In genomic region chr16:57786632-57787518, GRCh38 we compare ENCODE assay signal across 12 cellular contexts. TPM values are rescaled to one million over a fixed set of nuclear protein-coding genes. Genes with fewer than 3 reads are reported as not detected.
DNase-seq lines count a peak whose midpoint lies in the region; ATAC-seq and TF ChIP-seq lines count a peak whose summit lies in the region.
"Had no signal": no experiment of that assay in that cellular context is flagged by ENCODE, and none has a peak within 500 bp of the region (broad histone marks: within the 10 kb centered on the region; RNA-seq: fewer than 3 reads in every experiment).

No MANE protein-coding gene starts in this region.

- TF ChIP-seq RAD21 in liver (IDR thresholded peaks at IDR 0.05) = peak in 1 of 2 donors; percentile 4

- H3K4me1 ChIP-seq in fibroblast of lung (ENCODE audit: control insufficient read depth, extremely low read depth, insufficient read depth, low read length) (peaks cover 10% of the 10 kb centered on the region), liver (ENCODE audit: control insufficient read depth in 4 of 4, insufficient read depth in 4 of 4, low read length in 3 of 4) (peaks cover 5 to 39% (median 36%) of the 10 kb centered on the region in 4 donors)

- no peak for TF ChIP-seq CTCF in HFFc6 (IDR thresholded peaks at IDR 0.05)
- no peak for TF ChIP-seq CTCF in fibroblast of lung (conservative IDR thresholded peaks at IDR 0.05 in 1 of 2, IDR thresholded peaks at IDR 0.05 in 1 of 2; ENCODE audit: low read depth in 1 of 2, low read length in 2 of 2)
- no peak for TF ChIP-seq CTCF in liver (IDR thresholded peaks at IDR 0.05; ENCODE audit: low read depth, low read length, missing input control)

- peak overlapping the region; percentile 17 for H3K4me2 ChIP-seq in fibroblast of lung (ENCODE audit: extremely low read depth, insufficient read depth, low read length)
- H3K4me2 ChIP-seq: BLaER1 treated with 17β-estradiol and CSF1 and Interleukin-3, amounts not matched to agents 10 nM and 100 nM; smooth muscle cell had no signal

- H3K79me2 ChIP-seq in fibroblast of lung (ENCODE audit: control insufficient read depth, insufficient read depth, low read length) = no peaks in the 10 kb centered on the region

- H3K27me3 Mint-ChIP-seq in HFFc6 (ENCODE audit: insufficient read depth) = no peaks in the 10 kb centered on the region; the same call in 1 of the 2 replicates
- H3K27me3 Mint-ChIP-seq in activated naive CD8-positive, alpha-beta T cell treated with anti-CD3 and anti-CD28 coated beads for 36 hours = no peaks in the 10 kb centered on the region

- 80% methylated on average over 26 of the region's 26 CpGs for WGBS in liver

- no peaks in the 10 kb centered on the region for H4K20me1 ChIP-seq in fibroblast of lung (ENCODE audit: control insufficient read depth, extremely low read depth, insufficient read depth, low read length)

- H3K4me3 ChIP-seq in fibroblast of lung (replicated peaks in 1 of 4; ENCODE audit: control extremely low read depth in 1 of 4, insufficient read depth in 1 of 4, low read depth in 3 of 4, low read length in 4 of 4) (no peak overlapping the region), liver (ENCODE audit: low read depth in 1 of 3, low read length in 3 of 3) (no peak overlapping the region)
- H3K4me3 ChIP-seq: BLaER1 treated with 17β-estradiol and CSF1 and Interleukin-3, amounts not matched to agents 10 nM and 100 nM; SK-N-MC; smooth muscle cell had no signal

- H3K27ac ChIP-seq in fibroblast of lung (ENCODE audit: insufficient read depth, low read length) (peak overlapping the region; percentile 26), liver (ENCODE audit: low read depth in 1 of 2, low read length in 2 of 2) (peak overlapping the region; percentile 32 to 52)
- H3K27ac ChIP-seq: BLaER1 treated with 17β-estradiol and CSF1 and Interleukin-3, amounts not matched to agents 10 nM and 100 nM; SK-N-MC had no signal

- H3K4me3 Mint-ChIP-seq in HFFc6 = no peak overlapping the region
- no peak overlapping the region for H3K4me3 Mint-ChIP-seq in activated naive CD8-positive, alpha-beta T cell treated with anti-CD3 and anti-CD28 coated beads for 36 hours

- H3K9me3 ChIP-seq in fibroblast of lung (ENCODE audit: control insufficient read depth, insufficient read depth, low read depth, low read length) (no peaks in the 10 kb centered on the region), liver (ENCODE audit: control insufficient read depth in 4 of 4, low read length in 3 of 4) (no peaks in the 10 kb centered on the region)
- H3K9me3 ChIP-seq: BLaER1 treated with 17β-estradiol and CSF1 and Interleukin-3, amounts not matched to agents 10 nM and 100 nM had no signal

- DNase-seq in HFFc6 (no peak), fibroblast of lung (ENCODE audit: low read depth in 2 of 2) (peak in 1 of 2 donors; percentile 91), superior temporal gyrus (ENCODE audit: extremely low spot score) (peak; percentile 71), A172 (ENCODE audit: low spot score) (no peak), OCI-M1 (lab: John Stamatoyannopoulos, UW) (no peak)
- DNase-seq in activated naive CD8-positive, alpha-beta T cell treated with anti-CD3 and anti-CD28 coated beads for 36 hours = no peak
- DNase-seq: NCI-H1694 treated with DMSO at 0.1 percent for 48 hours had no signal

- ATAC-seq in HG02571 (IDR thresholded peaks at IDR 0.05; ENCODE audit: unreplicated experiment) = no peak

- H3K27me3 ChIP-seq in fibroblast of lung (ENCODE audit: control insufficient read depth, insufficient read depth, low read length) = no peaks in the 10 kb centered on the region
- no peaks in the 10 kb centered on the region for H3K27me3 ChIP-seq in liver (ENCODE audit: control insufficient read depth in 4 of 4, insufficient read depth in 4 of 4, low read length in 3 of 4)
- H3K27me3 ChIP-seq: BLaER1 treated with 17β-estradiol and CSF1 and Interleukin-3, amounts not matched to agents 10 nM and 100 nM had no signal

- peak overlapping the region; percentile 75 for H3K27ac Mint-ChIP-seq in HFFc6
- no peak overlapping the region for H3K27ac Mint-ChIP-seq in activated naive CD8-positive, alpha-beta T cell treated with anti-CD3 and anti-CD28 coated beads for 36 hours

- H3K36me3 Mint-ChIP-seq in HFFc6 (ENCODE audit: low read depth) = peaks cover 23% of the 10 kb centered on the region
- no peaks in the 10 kb centered on the region for H3K36me3 Mint-ChIP-seq in activated naive CD8-positive, alpha-beta T cell treated with anti-CD3 and anti-CD28 coated beads for 36 hours

- no peak overlapping the region for H2AFZ ChIP-seq in fibroblast of lung (ENCODE audit: low read length)

- H3K36me3 ChIP-seq in fibroblast of lung (ENCODE audit: control insufficient read depth, insufficient read depth, low read length) = peaks cover 13% of the 10 kb centered on the region
- H3K36me3 ChIP-seq in liver (ENCODE audit: control insufficient read depth in 4 of 4, insufficient read depth in 3 of 4, low read depth in 1 of 4, low read length in 3 of 4) = peaks cover 3 to 40% (median 12%) of the 10 kb centered on the region in 4 donors

- H3K9me3 Mint-ChIP-seq in HFFc6 = no peaks in the 10 kb centered on the region
- no peaks in the 10 kb centered on the region for H3K9me3 Mint-ChIP-seq in activated naive CD8-positive, alpha-beta T cell treated with anti-CD3 and anti-CD28 coated beads for 36 hours

- H3K9ac ChIP-seq in fibroblast of lung (ENCODE audit: insufficient read depth, low read length) (no peak overlapping the region), liver (ENCODE audit: low read depth in 1 of 2, low read length in 2 of 2) (no peak overlapping the region)
- H3K9ac ChIP-seq: BLaER1 treated with 17β-estradiol and CSF1 and Interleukin-3, amounts not matched to agents 10 nM and 100 nM had no signal

- peaks cover 23% of the 10 kb centered on the region for H3K4me1 Mint-ChIP-seq in HFFc6 (ENCODE audit: low read depth)
- no peaks in the 10 kb centered on the region for H3K4me1 Mint-ChIP-seq in activated naive CD8-positive, alpha-beta T cell treated with anti-CD3 and anti-CD28 coated beads for 36 hours

TF ChIP-seq in liver, 16 proteins besides CTCF, POLR2A, EP300 and RAD21:
- TF ChIP-seq ZBTB33 (IDR thresholded peaks at IDR 0.05) = no peak
- no peak for TF ChIP-seq SP1 (IDR thresholded peaks at IDR 0.05)
- TF ChIP-seq MAX (IDR thresholded peaks at IDR 0.05) = no peak
- no peak for TF ChIP-seq NR2F2 (IDR thresholded peaks at IDR 0.05)
- TF ChIP-seq GABPA (IDR thresholded peaks at IDR 0.05 in 1 of 2, conservative IDR thresholded peaks at IDR 0.05 in 1 of 2) = no peak
- TF ChIP-seq RXRA (IDR thresholded peaks at IDR 0.05) = no peak
- TF ChIP-seq JUND (IDR thresholded peaks at IDR 0.05) = no peak
- TF ChIP-seq HNF4G (IDR thresholded peaks at IDR 0.05) = no peak

RNA-seq across cellular contexts. Expression of gene KIFC3, which starts 15.4 kb away (rescaled TPM):
- total RNA-seq in HFFc6 (2021; fragmentation: NEBNext Ultra II Directional; extraction: Animal tissue kit (Norgen Biotek cat#: 25700)) = 10 to 100 TPM; 51.8 to 81.5 (median 72.7) TPM
- total RNA-seq in fibroblast of lung (30.3 and 44.9 TPM in 2 replicates), liver (100 to 1,000 TPM in 1 of 2 donors, 10 to 100 TPM in 1; 22.2 to 103 TPM)
- polyA plus RNA-seq in fibroblast of lung (13.8 and 17.8 TPM in 2 replicates), liver (10 to 100 TPM; 16.5 to 32.7 TPM)
- polyA plus RNA-seq in fibroblast of lung (2012) = 20.3 and 31.8 TPM in 2 replicates
- 41.5 and 58.1 TPM in 2 replicates for polyA minus RNA-seq in fibroblast of lung (ENCODE audit: low replicate concordance)
- 77.9 and 90.4 TPM in 2 replicates for total RNA-seq in A172 (2014; rRNA removed; shearing (Covaris generic))
- total RNA-seq in activated naive CD8-positive, alpha-beta T cell treated with anti-CD3 and anti-CD28 coated beads for 36 hours = 1 to 10 TPM; 1.2 to 1.3 TPM

RNA-seq across cellular contexts. Expression of gene KATNB1, which starts 51.3 kb away (rescaled TPM):
- total RNA-seq in HFFc6 (2021; fragmentation: NEBNext Ultra II Directional; extraction: Animal tissue kit (Norgen Biotek cat#: 25700)) = 10 to 100 TPM; 20.4 to 22.1 (median 21.6) TPM
- 11.0 and 15.2 TPM in 2 replicates for total RNA-seq in fibroblast of lung
- polyA plus RNA-seq in fibroblast of lung = 6.7 and 9.5 TPM in 2 replicates
- polyA plus RNA-seq in fibroblast of lung (2012) = 10.3 and 14.8 TPM in 2 replicates
- 21.2 and 28.2 TPM in 2 replicates for polyA minus RNA-seq in fibroblast of lung (ENCODE audit: low replicate concordance)
- total RNA-seq in liver = 10 to 100 TPM in 1 of 2 donors, 1 to 10 TPM in 1; 7.6 to 16.4 TPM
- 1 to 10 TPM; 4.5 to 7.4 TPM for polyA plus RNA-seq in liver
- 19.9 and 22.0 TPM in 2 replicates for total RNA-seq in A172 (2014; rRNA removed; shearing (Covaris generic))
- total RNA-seq in activated naive CD8-positive, alpha-beta T cell treated with anti-CD3 and anti-CD28 coated beads for 36 hours = 10 to 100 TPM; 51.2 to 55.5 TPM

Comparison
In these comparisons a context has a peak if more than half of its experiments do, and no peak if none do; other contexts are left out.
1. RNA of gene KIFC3, which starts 15.4 kb away (total RNA-seq): 22.2 to 103 TPM in liver, 77.9 to 90.4 TPM in A172, 51.8 to 81.5 TPM in HFFc6 and 30.3 to 44.9 TPM in fibroblast of lung; 1.2 to 1.3 TPM in activated naive CD8-positive, alpha-beta T cell treated with anti-CD3 and anti-CD28 coated beads for 36 hours; every median in the first group is over 10 times any median in the second.